Comparison of ENCODE assay signal across 2 cellular contexts in the genomic region with DNA sequence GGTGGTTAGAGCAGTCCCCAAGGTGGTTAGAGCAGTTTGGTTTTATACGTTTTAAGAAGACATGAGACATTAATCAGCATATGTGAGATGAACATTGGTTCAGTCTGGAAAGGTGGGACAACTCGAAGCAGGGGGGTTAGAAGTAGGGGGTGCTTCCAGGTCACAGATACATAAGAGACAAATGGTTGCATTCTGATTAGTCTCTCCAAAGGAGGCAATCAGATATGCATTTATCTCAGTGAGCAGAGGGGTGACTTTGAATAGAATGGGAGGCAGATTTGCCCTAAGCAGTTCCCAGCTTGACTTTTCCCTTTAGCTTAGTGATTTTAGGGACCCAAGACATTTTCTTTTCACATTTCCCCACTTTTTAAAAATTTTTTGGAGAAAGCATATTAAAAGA. TPM values are rescaled to one million over a fixed set of nuclear protein-coding genes. Genes with fewer than 3 reads are reported as not detected.
"Had no signal": no experiment of that assay in that cellular context is flagged by ENCODE, and none has a peak within 500 bp of the region (broad histone marks: within the 10 kb centered on the region; RNA-seq: fewer than 3 reads in every experiment).

No MANE protein-coding gene starts in this region.

RNA-seq across cellular contexts. Expression of a gene that starts 4.8 kb away (rescaled TPM):
- total RNA-seq: GM12878 had no signal

RNA-seq across cellular contexts. Expression of a gene that starts 39.4 kb away (rescaled TPM):
- total RNA-seq: G401, GM12878 had no signal
- polyA plus RNA-seq: GM12878 had no signal
